ENCODE assay signal across 15 cellular contexts in the genomic region with DNA sequence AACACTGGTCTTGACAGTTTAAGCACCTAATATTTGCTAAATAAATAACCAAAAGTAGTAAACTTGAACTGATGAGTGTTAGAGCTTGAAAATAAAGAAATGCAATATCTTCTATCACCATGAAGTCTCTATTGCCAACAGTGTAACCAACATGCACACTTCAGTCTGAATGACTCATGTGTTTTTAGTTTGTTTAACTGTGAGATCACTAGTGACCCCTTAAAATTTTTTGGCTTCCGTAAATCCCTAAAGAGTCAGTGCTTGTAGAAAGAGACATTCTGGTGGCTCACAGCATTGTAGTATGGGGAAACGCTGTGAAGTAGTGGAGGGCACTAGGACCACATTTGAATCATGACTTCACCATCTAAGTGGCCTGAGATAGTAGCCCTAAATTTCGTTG.
"Had no signal": no experiment of that assay in that cellular context is flagged by ENCODE, and none has a peak within 500 bp of the region (broad histone marks: within the 10 kb centered on the region; RNA-seq: fewer than 3 reads in every experiment).

No MANE protein-coding gene starts in this region.

- H3K4me3 ChIP-seq: adrenal gland, lung, pancreas, tibial artery had no signal

- H3K36me3 ChIP-seq: adrenal gland, pancreas, tibial artery, WERI-Rb-1 had no signal

- H3K4me1 ChIP-seq: adrenal gland, foreskin keratinocyte, tibial artery had no signal

- H3K27ac ChIP-seq: adrenal gland, foreskin keratinocyte, pancreas, tibial artery, WERI-Rb-1 had no signal

- DNase-seq: activated CD4-positive, alpha-beta memory T cell treated with anti-CD3 and anti-CD28 coated beads for 36 hours; activated CD4-positive, alpha-beta T cell treated with anti-CD3 and anti-CD28 coated beads for 36 hours; activated naive CD4-positive, alpha-beta T cell treated with anti-CD3 and anti-CD28 coated beads, Interleukin-2, amount 50 U/mL, for 16 hours; activated T-cell treated with anti-CD3 and anti-CD28 coated beads, Interleukin-2, amount 50 U/mL, for 24 hours; adrenal gland; effector CD8-positive, alpha-beta T cell; foreskin keratinocyte; glutamatergic neuron; left cardiac atrium; pancreas; tibial artery; WERI-Rb-1 had no signal

- H3K9me3 ChIP-seq: adrenal gland, pancreas, tibial artery had no signal

- ATAC-seq: activated CD4-positive, alpha-beta T cell treated with anti-CD3 and anti-CD28 coated beads for 36 hours; foreskin keratinocyte; left cardiac atrium; pancreas; sciatic nerve; stimulated activated effector memory CD8-positive, alpha-beta T cell treated with anti-CD3 and anti-CD28 coated beads, Interleukin-12 subunit alpha, Interleukin-12 subunit beta, amount 100 ng/mL, for 72 hours had no signal

- H3K27me3 ChIP-seq: foreskin keratinocyte, pancreas, tibial artery had no signal
